ENCODE assay signal across 17 cellular contexts in genomic region chr1:86409416-86410021, GRCh38. TPM values are rescaled to one million over a fixed set of nuclear protein-coding genes. Genes with fewer than 3 reads are reported as not detected.
DNase-seq lines count a peak whose midpoint lies in the region; ATAC-seq and TF ChIP-seq lines count a peak whose summit lies in the region.
"Had no signal": no experiment of that assay in that cellular context is flagged by ENCODE, and none has a peak within 500 bp of the region (broad histone marks: within the 10 kb centered on the region; RNA-seq: fewer than 3 reads in every experiment).

No MANE protein-coding gene starts in this region.

- WGBS in SK-N-SH (ENCODE audit: low lambda C conversion rate): 72% methylated on average over 6 of the region's 6 CpGs
- 72 to 87% methylated on average over 6 of the region's 6 CpGs for WGBS in lung, 2 donors

- POLR2A ChIA-PET in SK-N-SH (lab: Yijun Ruan, JAX): no interaction called here

- H3K9ac ChIP-seq in SK-N-SH: no peak overlapping the region

- H3K4me3 ChIP-seq in SK-N-SH (ENCODE audit: low read depth in 2 of 2, low read length in 1 of 2) (no peak overlapping the region), lung (no peak overlapping the region)
- H3K4me3 ChIP-seq: cardiac muscle cell had no signal

- H3K27ac ChIP-seq in SK-N-SH (ENCODE audit: low read depth in 2 of 2, low read length in 1 of 2): no peak overlapping the region
- peak overlapping the region in 1 of 2 donors; percentile 13 for H3K27ac ChIP-seq in lung (ENCODE audit: low read depth in 1 of 2, low read length in 1 of 2)
- H3K27ac ChIP-seq: cardiac muscle cell, epithelial cell of prostate had no signal

- H3K27me3 Mint-ChIP-seq in nephron progenitor cell (ENCODE audit: low read depth, poor library complexity): no peaks in the 10 kb centered on the region
- H3K27me3 Mint-ChIP-seq: CD8-positive, alpha-beta memory T cell had no signal

- H3K4me1 ChIP-seq in SK-N-SH (ENCODE audit: control insufficient read depth in 1 of 2, insufficient read depth in 2 of 2, low read depth in 1 of 2, low read length in 1 of 2) (no peaks in the 10 kb centered on the region), lung (ENCODE audit: control insufficient read depth in 2 of 2, insufficient read depth in 2 of 2, low read length in 2 of 2) (peaks cover 0 to 3% of the 10 kb centered on the region in 2 donors)

- H3K4me1 Mint-ChIP-seq in nephron progenitor cell: no peaks in the 10 kb centered on the region
- H3K4me1 Mint-ChIP-seq: activated CD4-positive, alpha-beta memory T cell treated with anti-CD3 and anti-CD28 coated beads, Interleukin-2, amount 10 ng/mL, durations not matched to agents 7 days and 5 days; CD8-positive, alpha-beta memory T cell had no signal

- H3K4me3 Mint-ChIP-seq in nephron progenitor cell: no peak overlapping the region
- H3K4me3 Mint-ChIP-seq: activated CD4-positive, alpha-beta memory T cell treated with anti-CD3 and anti-CD28 coated beads, Interleukin-2, amount 10 ng/mL, durations not matched to agents 7 days and 5 days; CD8-positive, alpha-beta memory T cell had no signal

- H4K20me1 ChIP-seq in SK-N-SH (ENCODE audit: insufficient read depth): no peaks in the 10 kb centered on the region

- H3K9me3 ChIP-seq in SK-N-SH (no peaks in the 10 kb centered on the region), lung (ENCODE audit: control insufficient read depth in 2 of 2, insufficient read depth in 1 of 2, low read length in 1 of 2) (no peaks in the 10 kb centered on the region)

- H3K79me2 ChIP-seq in SK-N-SH (ENCODE audit: insufficient read depth): no peaks in the 10 kb centered on the region

- H3F3A ChIP-seq in SK-N-SH (replicated peaks; ENCODE audit: insufficient read depth): no peaks in the 10 kb centered on the region

- no peaks in the 10 kb centered on the region for H3K9me3 Mint-ChIP-seq in nephron progenitor cell
- H3K9me3 Mint-ChIP-seq: activated CD4-positive, alpha-beta memory T cell treated with anti-CD3 and anti-CD28 coated beads, Interleukin-2, amount 10 ng/mL, durations not matched to agents 7 days and 5 days; CD8-positive, alpha-beta memory T cell had no signal

- H3K36me3 Mint-ChIP-seq in nephron progenitor cell (ENCODE audit: low read depth): no peaks in the 10 kb centered on the region
- H3K36me3 Mint-ChIP-seq: CD8-positive, alpha-beta memory T cell had no signal

- H3K27me3 ChIP-seq in SK-N-SH (ENCODE audit: insufficient read depth) (no peaks in the 10 kb centered on the region; the same call in 1 of the 2 replicates), lung (ENCODE audit: control insufficient read depth, insufficient read depth) (no peaks in the 10 kb centered on the region)
- H3K27me3 ChIP-seq: cardiac muscle cell had no signal

- H3K4me2 ChIP-seq in SK-N-SH: no peak overlapping the region

- CTCF ChIA-PET in SK-N-SH (lab: Yijun Ruan, JAX): no interaction called here

- no peak overlapping the region for H2AFZ ChIP-seq in SK-N-SH (ENCODE audit: low read depth)

- no peaks in the 10 kb centered on the region for H3K36me3 ChIP-seq in SK-N-SH (replicated peaks in 1 of 2; ENCODE audit: control insufficient read depth in 1 of 2, insufficient read depth in 2 of 2, low read length in 1 of 2)
- no peaks in the 10 kb centered on the region for H3K36me3 ChIP-seq in lung (ENCODE audit: control insufficient read depth in 2 of 2, insufficient read depth in 2 of 2, low read length in 2 of 2)
- H3K36me3 ChIP-seq: cardiac muscle cell had no signal

- TF ChIP-seq CTCF in SK-N-SH (IDR thresholded peaks at IDR 0.05) (no peak), lung (IDR thresholded peaks at IDR 0.05; ENCODE audit: control extremely low read depth, extremely low read depth) (no peak), nephron progenitor cell (IDR thresholded peaks at IDR 0.05) (no peak)

- H3K27ac Mint-ChIP-seq in nephron progenitor cell: no peak overlapping the region
- H3K27ac Mint-ChIP-seq: activated CD4-positive, alpha-beta memory T cell treated with anti-CD3 and anti-CD28 coated beads, Interleukin-2, amount 10 ng/mL, durations not matched to agents 7 days and 5 days; CD8-positive, alpha-beta memory T cell had no signal

- H3K9me2 ChIP-seq in SK-N-SH: no peaks in the 10 kb centered on the region

- peak; percentile 64 for ATAC-seq in lung (ENCODE audit: insufficient read depth, low FRiP score)
- ATAC-seq in GM18519 (IDR thresholded peaks at IDR 0.05; ENCODE audit: low FRiP score, unreplicated experiment): no peak
- ATAC-seq: HCT116 had no signal

- TF ChIP-seq RAD21 in SK-N-SH (IDR thresholded peaks at IDR 0.05; ENCODE audit: low read length): no peak

- no peak for TF ChIP-seq EP300 in SK-N-SH (IDR thresholded peaks at IDR 0.05; ENCODE audit: borderline replicate concordance in 1 of 2, low read depth in 1 of 2, low read length in 1 of 2)

- peak; percentile 21 for DNase-seq in GM03348 (ENCODE audit: low spot score)
- DNase-seq in NCI-H1436 (lab: John Stamatoyannopoulos, UW): peak; percentile 91
- DNase-seq in SK-N-SH: no peak
- DNase-seq in lung (ENCODE audit: low spot score): peak; percentile 81
- DNase-seq in nephron progenitor cell: no peak
- DNase-seq in activated CD4-positive, alpha-beta T cell treated with anti-CD3 and anti-CD28 coated beads for 48 hours: no peak
- no peak for DNase-seq in retina
- DNase-seq: activated CD4-positive, alpha-beta memory T cell treated with anti-CD3 and anti-CD28 coated beads, Interleukin-2, amount 10 ng/mL, durations not matched to agents 7 days and 5 days; CD8-positive, alpha-beta memory T cell; KBM-7; T-helper 1 cell had no signal

TF ChIP-seq in SK-N-SH, 30 proteins besides CTCF, POLR2A, EP300 and RAD21:
- TF ChIP-seq USF1 (IDR thresholded peaks at IDR 0.05; ENCODE audit: borderline replicate concordance, low read depth): peak; percentile 38; the same call in 1 of the 2 replicates
- TF ChIP-seq, protein P1, sequence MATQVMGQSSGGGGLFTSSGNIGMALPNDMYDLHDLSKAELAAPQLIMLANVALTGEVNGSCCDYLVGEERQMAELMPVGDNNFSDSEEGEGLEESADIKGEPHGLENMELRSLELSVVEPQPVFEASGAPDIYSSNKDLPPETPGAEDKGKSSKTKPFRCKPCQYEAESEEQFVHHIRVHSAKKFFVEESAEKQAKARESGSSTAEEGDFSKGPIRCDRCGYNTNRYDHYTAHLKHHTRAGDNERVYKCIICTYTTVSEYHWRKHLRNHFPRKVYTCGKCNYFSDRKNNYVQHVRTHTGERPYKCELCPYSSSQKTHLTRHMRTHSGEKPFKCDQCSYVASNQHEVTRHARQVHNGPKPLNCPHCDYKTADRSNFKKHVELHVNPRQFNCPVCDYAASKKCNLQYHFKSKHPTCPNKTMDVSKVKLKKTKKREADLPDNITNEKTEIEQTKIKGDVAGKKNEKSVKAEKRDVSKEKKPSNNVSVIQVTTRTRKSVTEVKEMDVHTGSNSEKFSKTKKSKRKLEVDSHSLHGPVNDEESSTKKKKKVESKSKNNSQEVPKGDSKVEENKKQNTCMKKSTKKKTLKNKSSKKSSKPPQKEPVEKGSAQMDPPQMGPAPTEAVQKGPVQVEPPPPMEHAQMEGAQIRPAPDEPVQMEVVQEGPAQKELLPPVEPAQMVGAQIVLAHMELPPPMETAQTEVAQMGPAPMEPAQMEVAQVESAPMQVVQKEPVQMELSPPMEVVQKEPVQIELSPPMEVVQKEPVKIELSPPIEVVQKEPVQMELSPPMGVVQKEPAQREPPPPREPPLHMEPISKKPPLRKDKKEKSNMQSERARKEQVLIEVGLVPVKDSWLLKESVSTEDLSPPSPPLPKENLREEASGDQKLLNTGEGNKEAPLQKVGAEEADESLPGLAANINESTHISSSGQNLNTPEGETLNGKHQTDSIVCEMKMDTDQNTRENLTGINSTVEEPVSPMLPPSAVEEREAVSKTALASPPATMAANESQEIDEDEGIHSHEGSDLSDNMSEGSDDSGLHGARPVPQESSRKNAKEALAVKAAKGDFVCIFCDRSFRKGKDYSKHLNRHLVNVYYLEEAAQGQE (IDR thresholded peaks at IDR 0.05; ENCODE audit: low read depth, low read length): no peak
TF ChIP-seq in SK-N-SH: peak in this region for 1.

RNA-seq across cellular contexts. Expression of gene ODF2L, which starts 13.4 kb away (rescaled TPM):
- polyA plus RNA-seq in SK-N-SH (2012; rRNA removed) (5.3 and 7.9 TPM in 2 replicates), lung (10 to 100 TPM; 16.5 to 81.9 TPM)
- polyA plus RNA-seq in SK-N-SH (2012; cell fraction: cytosol; rRNA removed): 5.6 and 7.6 TPM in 2 replicates
- polyA plus RNA-seq in SK-N-SH (2012; cell fraction: nucleus; rRNA removed): 10.6 and 24.1 TPM in 2 replicates
- total RNA-seq in lung: 100 to 1,000 TPM in 1 of 2 donors, 10 to 100 TPM in 1; 60.9 to 127 TPM

RNA-seq across cellular contexts. Expression of gene CLCA2, which starts 14.5 kb away (rescaled TPM):
- polyA plus RNA-seq in SK-N-SH (2012; rRNA removed) (0.02 TPM in 2 replicates), lung (under 1 TPM; 0.67 to 0.97 TPM)
- 0.01 and 0.03 TPM in 2 replicates for polyA plus RNA-seq in SK-N-SH (2012; cell fraction: cytosol; rRNA removed)
- polyA plus RNA-seq in SK-N-SH (2012; cell fraction: nucleus; rRNA removed): 0.01 TPM in 1 of 2 replicates, not detected in the other
- 1 to 10 TPM in 1 of 2 donors, under 1 TPM in 1; 0.17 to 1.8 TPM for total RNA-seq in lung
- total RNA-seq: activated CD4-positive, alpha-beta memory T cell treated with anti-CD3 and anti-CD28 coated beads, Interleukin-2, amount 10 ng/mL, durations not matched to agents 7 days and 5 days; cardiac muscle cell; CD8-positive, alpha-beta memory T cell; mucosa of gallbladder had no signal
- polyA plus RNA-seq: cardiac muscle cell; CD8-positive, alpha-beta memory T cell had no signal

RNA-seq across cellular contexts. Expression of gene CLCA1, which starts 59.2 kb away (rescaled TPM):
- polyA plus RNA-seq in SK-N-SH (2012; rRNA removed) (not detected in 2 replicates), lung (under 1 TPM in 1 of 2 donors, not detected in 1; 0.12 TPM)
- polyA plus RNA-seq in SK-N-SH (2012; cell fraction: cytosol; rRNA removed): not detected in 2 replicates
- not detected in 2 replicates for polyA plus RNA-seq in SK-N-SH (2012; cell fraction: nucleus; rRNA removed)
- total RNA-seq in lung: under 1 TPM in 1 of 2 donors, not detected in 1; 0.15 TPM
- total RNA-seq: activated CD4-positive, alpha-beta memory T cell treated with anti-CD3 and anti-CD28 coated beads, Interleukin-2, amount 10 ng/mL, durations not matched to agents 7 days and 5 days; cardiac muscle cell; CD8-positive, alpha-beta memory T cell; renal cortical epithelial cell had no signal
- polyA plus RNA-seq: cardiac muscle cell; CD8-positive, alpha-beta memory T cell had no signal

Comparison
In these comparisons a context has a peak if more than half of its experiments do, and no peak if none do; other contexts are left out.
1. DNase-seq: peak in GM03348 (single experiment), NCI-H1436 (single experiment) and lung (single experiment); none in SK-N-SH (single experiment), nephron progenitor cell (single experiment), activated CD4-positive, alpha-beta T cell treated with anti-CD3 and anti-CD28 coated beads for 48 hours (single experiment) and retina (single experiment).